10 cellular contexts compared by ENCODE assay signal in genomic region chr13:40517486-40518311, GRCh38.
A peak's percentile ranks its signal among the peaks of the same experiment; 100 is the strongest.
DNase-seq lines count a peak whose midpoint lies in the region; ATAC-seq lines count a peak whose summit lies in the region.
"Had no signal": no experiment of that assay in that cellular context is flagged by ENCODE, and none has a peak within 500 bp of the region (broad histone marks: within the 10 kb centered on the region; RNA-seq: fewer than 3 reads in every experiment).

No MANE protein-coding gene starts in this region.

- peak; percentile 75 for ATAC-seq in GM18867 (IDR thresholded peaks at IDR 0.05; ENCODE audit: unreplicated experiment)
- ATAC-seq in GM21423 (IDR thresholded peaks at IDR 0.05; ENCODE audit: unreplicated experiment): peak; percentile 77
- ATAC-seq in HG03378 (IDR thresholded peaks at IDR 0.05; ENCODE audit: unreplicated experiment): peak; percentile 87

- no peaks in the 10 kb centered on the region for H3K36me3 ChIP-seq in neuron (ENCODE audit: insufficient read depth, low read length)
- H3K36me3 ChIP-seq: neutrophil had no signal

- no peaks in the 10 kb centered on the region for H3K27me3 ChIP-seq in neuron (ENCODE audit: insufficient read depth, low read length)
- H3K27me3 ChIP-seq: neutrophil had no signal

- no peak overlapping the region for H3K4me3 ChIP-seq in neuron (ENCODE audit: low read length)

- H3K4me1 ChIP-seq in neuron (ENCODE audit: insufficient read depth, low read length): peaks cover 9% of the 10 kb centered on the region

- peak overlapping the region; percentile 17 for H2AFZ ChIP-seq in neuron (ENCODE audit: low read depth, low read length)

- H3K9me3 ChIP-seq in neuron (ENCODE audit: low read length): no peaks in the 10 kb centered on the region
- H3K9me3 ChIP-seq: neutrophil had no signal

- no peak for DNase-seq in NK-92 treated with Interleukin-12 subunit alpha and Interleukin-12 subunit beta, amount 100 ng/mL, for 24 hours (lab: John Stamatoyannopoulos, UW)
- DNase-seq in NCI-H2227 (lab: John Stamatoyannopoulos, UW; ENCODE audit: unreplicated experiment) (no peak), dedifferentiated amniotic fluid mesenchymal stem cell (ENCODE audit: extremely low spot score) (no peak), occipital lobe (lab: John Stamatoyannopoulos, UW) (no peak)
- DNase-seq: NCI-H526 had no signal
